In the genomic region with DNA sequence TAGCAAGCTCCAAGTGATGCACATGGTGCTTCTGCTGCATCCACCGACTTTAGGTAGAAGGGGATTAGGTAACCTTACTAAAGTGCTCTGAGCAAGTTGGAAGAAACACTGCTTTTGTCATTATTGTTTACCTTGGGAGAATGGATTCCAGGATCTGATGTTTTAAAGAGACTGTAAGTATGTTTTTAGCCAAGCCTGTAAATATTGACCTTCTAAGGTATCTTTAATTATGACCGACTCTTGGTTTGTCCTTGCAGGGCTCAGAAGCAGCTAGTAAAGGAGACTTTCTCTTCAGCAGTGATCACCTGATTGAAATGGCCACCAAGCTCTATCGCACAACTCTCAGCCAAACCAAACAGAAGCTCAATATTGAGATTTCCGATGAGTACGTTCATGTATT, we compare ENCODE assay signal across 16 cellular contexts.
A peak's percentile ranks its signal among the peaks of the same experiment; 100 is the strongest.
DNase-seq lines count a peak whose midpoint lies in the region; ATAC-seq and TF ChIP-seq lines count a peak whose summit lies in the region.
"Had no signal": no experiment of that assay in that cellular context is flagged by ENCODE, and none has a peak within 500 bp of the region (broad histone marks: within the 10 kb centered on the region; RNA-seq: fewer than 3 reads in every experiment).

No MANE protein-coding gene starts in this region.

- peak overlapping the region; percentile 14; the same call in 1 of the 2 replicates for H3K4me3 Mint-ChIP-seq in HFFc6
- H3K4me3 Mint-ChIP-seq: CD8-positive, alpha-beta T cell had no signal

- TF ChIP-seq CTCF in C4-2B (conservative IDR thresholded peaks at IDR 0.05), result no peak
- TF ChIP-seq CTCF in HFFc6 (IDR thresholded peaks at IDR 0.05), result no peak
- no peak for TF ChIP-seq CTCF in prostate gland (IDR thresholded peaks at IDR 0.05)

- DNase-seq in HFFc6 (no peak), left lobe of liver (ENCODE audit: low spot score) (no peak), prostate gland (ENCODE audit: low spot score) (peak; percentile 11), Right ventricle myocardium inferior (ENCODE audit: missing footprints) (no peak)
- no peak for DNase-seq in activated naive CD4-positive, alpha-beta T cell treated with anti-CD3 and anti-CD28 coated beads, Interleukin-2, amount 50 U/mL, for 16 hours
- DNase-seq: AML-193; CD8-positive, alpha-beta T cell; DMS 273 treated with DMSO at 0.1 percent for 48 hours; EL; GOT3; H7 had no signal

- peaks cover 9% of the 10 kb centered on the region for H3K27me3 Mint-ChIP-seq in HFFc6 (ENCODE audit: insufficient read depth)

- H3K4me1 ChIP-seq in prostate gland (replicated peaks), result peaks cover 3% of the 10 kb centered on the region

- intact Hi-C loops in prostate gland (cut with DNase I) (no loop called here), Right ventricle myocardium inferior (cut with DNase I) (no loop called here)

- peak overlapping the region; percentile 2; the same call in 1 of the 2 replicates for H3K27ac Mint-ChIP-seq in HFFc6
- H3K27ac Mint-ChIP-seq: CD8-positive, alpha-beta T cell had no signal

- no peaks in the 10 kb centered on the region for H3K9me3 ChIP-seq in prostate gland
- H3K9me3 ChIP-seq: A549 had no signal

- no peak overlapping the region for H3K4me3 ChIP-seq in prostate gland
- H3K4me3 ChIP-seq: A549 had no signal

- H3K36me3 ChIP-seq in prostate gland, result no peaks in the 10 kb centered on the region

- peak overlapping the region; percentile 62; the same call in 1 of the 2 replicates for H3K27ac ChIP-seq in C4-2B
- no peak overlapping the region for H3K27ac ChIP-seq in prostate gland
- H3K27ac ChIP-seq: A549, KMS-11 had no signal

- peaks cover 58% of the 10 kb centered on the region for H3K36me3 Mint-ChIP-seq in HFFc6 (ENCODE audit: low read depth)
- H3K36me3 Mint-ChIP-seq: CD8-positive, alpha-beta T cell had no signal

- 53% methylated on average over 5 of the region's 5 CpGs for WGBS in prostate gland

- ATAC-seq in left lobe of liver (peak; percentile 9), GM18870 (IDR thresholded peaks at IDR 0.05; ENCODE audit: unreplicated experiment) (no peak), Right ventricle myocardium inferior (no peak)
- ATAC-seq: A549; CD8-positive, alpha-beta T cell; HCT116 had no signal

- H3K27me3 ChIP-seq in prostate gland (replicated peaks; ENCODE audit: insufficient read depth), result no peaks in the 10 kb centered on the region

- H3K9me3 Mint-ChIP-seq in HFFc6, result no peaks in the 10 kb centered on the region
- H3K9me3 Mint-ChIP-seq: CD8-positive, alpha-beta T cell had no signal

- TF ChIP-seq POLR2A in prostate gland (IDR thresholded peaks at IDR 0.05), result no peak

- H3K4me1 Mint-ChIP-seq in HFFc6 (ENCODE audit: low read depth), result peaks cover under 1% of the 10 kb centered on the region; the same call in 1 of the 2 replicates
